Comparison of ENCODE assay signal across 22 cellular contexts in the genomic region with DNA sequence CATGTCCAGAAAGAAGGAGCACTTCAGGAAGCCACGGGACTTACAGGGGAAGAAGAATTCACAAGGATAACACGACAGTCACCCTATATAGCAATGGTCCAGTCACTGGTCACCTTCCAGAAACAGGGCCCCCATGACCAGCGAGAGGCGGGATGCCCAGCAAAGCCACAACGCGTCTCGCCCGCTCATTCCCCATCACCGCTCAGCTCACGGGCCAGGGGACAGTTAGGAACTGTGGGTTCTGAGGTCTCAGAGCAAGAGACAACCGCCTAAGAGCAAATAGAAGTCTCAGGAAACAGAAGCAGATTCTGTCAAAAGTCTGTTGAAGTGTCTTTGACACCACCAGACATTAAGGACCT.
"Had no signal": no experiment of that assay in that cellular context is flagged by ENCODE, and none has a peak within 500 bp of the region (broad histone marks: within the 10 kb centered on the region; RNA-seq: fewer than 3 reads in every experiment).

No MANE protein-coding gene starts in this region.

- H3K4me3 ChIP-seq: coronary artery, MG63 had no signal

- H3K9me3 Mint-ChIP-seq: activated B cell treated with CpG ODN at 0.5 μM for 24 hours; activated CD4-positive, alpha-beta T cell treated with anti-CD3 and anti-CD28 coated beads, Interleukin-2, amount 10 ng/mL, durations not matched to agents 24 days and 14 days; activated naive CD4-positive, alpha-beta T cell treated with anti-CD3 and anti-CD28 coated beads for 36 hours; activated T-cell treated with anti-CD3 and anti-CD28 coated beads, Interleukin-2, amount 50 U/mL, for 4 hours had no signal

- H3K27me3 Mint-ChIP-seq: activated B cell treated with CpG ODN at 0.5 μM for 24 hours; activated CD4-positive, alpha-beta T cell treated with anti-CD3 and anti-CD28 coated beads, Interleukin-2, amount 10 ng/mL, durations not matched to agents 24 days and 14 days; activated CD8-positive, alpha-beta memory T cell treated with anti-CD3 and anti-CD28 coated beads, Interleukin-2, amount 10 ng/mL, durations not matched to agents 7 days and 5 days; activated naive CD8-positive, alpha-beta T cell had no signal

- H3K9me3 ChIP-seq: MG63 had no signal

- H3K27ac ChIP-seq: coronary artery had no signal

- H3K27ac Mint-ChIP-seq: activated B cell treated with CpG ODN at 0.5 μM for 24 hours; activated CD4-positive, alpha-beta T cell treated with anti-CD3 and anti-CD28 coated beads, Interleukin-2, amount 10 ng/mL, durations not matched to agents 24 days and 14 days; activated CD8-positive, alpha-beta memory T cell treated with anti-CD3 and anti-CD28 coated beads, Interleukin-2, amount 10 ng/mL, durations not matched to agents 7 days and 5 days; activated naive CD4-positive, alpha-beta T cell treated with anti-CD3 and anti-CD28 coated beads for 36 hours; activated naive CD8-positive, alpha-beta T cell; T-helper 17 cell had no signal

- H3K4me1 Mint-ChIP-seq: activated B cell treated with CpG ODN at 0.5 μM for 24 hours; activated CD8-positive, alpha-beta memory T cell treated with anti-CD3 and anti-CD28 coated beads, Interleukin-2, amount 10 ng/mL, durations not matched to agents 7 days and 5 days had no signal

- ATAC-seq: activated CD8-positive, alpha-beta memory T cell treated with anti-CD3 and anti-CD28 coated beads, Interleukin-2, amount 10 ng/mL, durations not matched to agents 7 days and 5 days; activated T-cell treated with anti-CD3 and anti-CD28 coated beads, Interleukin-2, amount 50 U/mL, for 4 hours; PC-3; T-helper 17 cell had no signal

- H3K36me3 ChIP-seq: MG63 had no signal

- H3K36me3 Mint-ChIP-seq: activated CD8-positive, alpha-beta memory T cell treated with anti-CD3 and anti-CD28 coated beads, Interleukin-2, amount 10 ng/mL, durations not matched to agents 7 days and 5 days; activated naive CD8-positive, alpha-beta T cell had no signal

- DNase-seq: activated B cell treated with CpG ODN at 0.5 μM for 24 hours; activated CD4-positive, alpha-beta T cell treated with anti-CD3 and anti-CD28 coated beads for 1 hour; activated CD4-positive, alpha-beta T cell treated with anti-CD3 and anti-CD28 coated beads, Interleukin-2, amount 10 ng/mL, durations not matched to agents 24 days and 14 days; activated CD4-positive, alpha-beta T cell treated with anti-CD3 and anti-CD28 coated beads, Interleukin-2, amount 50 U/mL, for 48 hours; activated CD8-positive, alpha-beta memory T cell treated with anti-CD3 and anti-CD28 coated beads, Interleukin-2, amount 10 ng/mL, durations not matched to agents 7 days and 5 days; activated gamma-delta T cell; activated naive CD4-positive, alpha-beta T cell treated with anti-CD3 and anti-CD28 coated beads for 36 hours; activated T-cell treated with anti-CD3 and anti-CD28 coated beads, Interleukin-2, amount 50 U/mL, for 4 hours; anterior cingulate cortex; caudate nucleus; MG63; MV-4-11; NCI-H1105 treated with DMSO at 0.1 percent for 48 hours; NCI-H1436 treated with DMSO at 0.1 percent for 48 hours; NCI-H187; NCI-H2081; PC-3; SIG-M5; T-helper 17 cell; T-helper 9 cell had no signal

- H3K27me3 ChIP-seq: MG63 had no signal

- H3K4me3 Mint-ChIP-seq: activated B cell treated with CpG ODN at 0.5 μM for 24 hours; activated CD4-positive, alpha-beta T cell treated with anti-CD3 and anti-CD28 coated beads, Interleukin-2, amount 10 ng/mL, durations not matched to agents 24 days and 14 days; activated CD8-positive, alpha-beta memory T cell treated with anti-CD3 and anti-CD28 coated beads, Interleukin-2, amount 10 ng/mL, durations not matched to agents 7 days and 5 days; activated naive CD4-positive, alpha-beta T cell treated with anti-CD3 and anti-CD28 coated beads for 36 hours; activated naive CD8-positive, alpha-beta T cell; activated T-cell treated with anti-CD3 and anti-CD28 coated beads, Interleukin-2, amount 50 U/mL, for 4 hours; T-helper 17 cell had no signal
